8 cellular contexts compared by ENCODE assay signal in the genomic region with DNA sequence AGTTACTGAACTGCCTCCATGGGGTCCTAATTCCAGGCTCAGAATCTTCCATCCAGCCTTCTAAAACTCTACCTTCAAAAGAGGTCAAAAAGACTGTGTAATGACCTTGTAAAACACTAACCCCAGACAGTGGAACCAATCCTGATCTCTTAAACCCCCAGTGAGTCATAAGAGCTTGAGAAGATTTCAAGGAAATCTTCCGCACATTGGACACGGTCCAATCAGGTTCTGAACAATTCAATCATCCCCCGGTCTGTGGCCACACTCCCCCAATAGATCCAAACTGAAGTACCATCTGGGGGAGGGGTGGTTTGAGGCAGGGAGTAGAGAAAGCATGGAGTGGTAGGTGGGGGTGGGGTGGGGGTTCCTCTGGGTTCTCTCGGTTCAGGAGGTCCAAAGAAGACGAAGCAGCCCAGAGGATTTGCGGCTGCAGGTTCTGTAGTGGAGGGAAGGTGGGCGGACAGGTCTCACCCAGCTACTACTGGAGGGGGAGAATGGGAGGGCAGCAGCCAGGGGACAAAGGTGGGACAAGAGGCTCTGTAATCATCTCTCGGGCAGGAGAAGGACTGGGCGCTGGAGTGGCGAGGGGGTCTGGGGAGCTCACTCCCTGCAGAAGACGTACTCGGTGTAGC. TPM values are rescaled to one million over a fixed set of nuclear protein-coding genes. Genes with fewer than 3 reads are reported as not detected.
DNase-seq lines count a peak whose midpoint lies in the region; ATAC-seq, FAIRE-seq and TF ChIP-seq lines count a peak whose summit lies in the region.

No MANE protein-coding gene starts in this region.

- H3K27ac ChIP-seq in liver (ENCODE audit: low read depth in 1 of 2, low read length in 2 of 2), result peak overlapping the region; percentile 81 to 91
- H3K27ac ChIP-seq in HepG2 (ENCODE audit: extremely low read length, insufficient read depth, low read length), result no peak overlapping the region
- H3K27ac ChIP-seq in uterus, result peak overlapping the region; percentile 94 to 95

- H3K27me3 Mint-ChIP-seq in brain, result peaks cover 33% of the 10 kb centered on the region
- no peaks in the 10 kb centered on the region for H3K27me3 Mint-ChIP-seq in memory B cell

- TF ChIP-seq RAD21 in liver (IDR thresholded peaks at IDR 0.05) (no peak), HepG2 (CRISPR knock-in tag; IDR thresholded peaks at IDR 0.05) (no peak)

- H3K4me1 Mint-ChIP-seq in brain, result peaks cover 59% of the 10 kb centered on the region
- peaks cover 18% of the 10 kb centered on the region for H3K4me1 Mint-ChIP-seq in memory B cell

- H3K9ac ChIP-seq in liver (ENCODE audit: low read depth in 1 of 2, low read length in 2 of 2) (peak overlapping the region in 1 of 2 donors; percentile 20), HepG2 (ENCODE audit: insufficient read depth, low read depth, low read length) (no peak overlapping the region)

- peaks cover 9 to 23% (median 15%) of the 10 kb centered on the region in 4 donors for H3K4me1 ChIP-seq in liver (ENCODE audit: control insufficient read depth in 4 of 4, insufficient read depth in 4 of 4, low read length in 3 of 4)
- H3K4me1 ChIP-seq in HepG2 (ENCODE audit: insufficient read depth, low read length), result peaks cover 7% of the 10 kb centered on the region; the same call in 1 of the 2 replicates
- peaks cover 0 to 11% of the 10 kb centered on the region in 2 donors for H3K4me1 ChIP-seq in uterus

- 15% methylated on average over 12 of the region's 12 CpGs for WGBS in liver
- 49% methylated on average over 12 of the region's 12 CpGs for WGBS in HepG2 (ENCODE audit: low lambda C conversion rate)

- no peak overlapping the region for H2AFZ ChIP-seq in HepG2 (ENCODE audit: low read length)

- intact Hi-C loops in HepG2 (cut with micrococcal nuclease; ENCODE audit: unreplicated experiment) (no loop called here), uterus (cut with DNase I; ENCODE audit: low total_unique reads) (no loop called here)

- H3K27me3 ChIP-seq in liver (ENCODE audit: control insufficient read depth in 4 of 4, insufficient read depth in 4 of 4, low read length in 3 of 4), result peaks cover 0 to 7% (median 3%) of the 10 kb centered on the region in 4 donors
- H3K27me3 ChIP-seq in HepG2 (ENCODE audit: control insufficient read depth in 1 of 2, insufficient read depth in 2 of 2, low read length in 2 of 2), result peaks cover 2 to 16% of the 10 kb centered on the region in 2 experiments; a peak in 4 of 5 replicates
- H3K27me3 ChIP-seq in uterus, result no peaks in the 10 kb centered on the region

- H3K9me3 ChIP-seq in liver (ENCODE audit: control insufficient read depth in 4 of 4, low read length in 3 of 4) (no peaks in the 10 kb centered on the region), HepG2 (ENCODE audit: low read length) (no peaks in the 10 kb centered on the region), uterus (no peaks in the 10 kb centered on the region)

- H3K36me3 Mint-ChIP-seq in brain (peaks cover 10% of the 10 kb centered on the region), memory B cell (no peaks in the 10 kb centered on the region)

- H3K36me3 ChIP-seq in liver (ENCODE audit: control insufficient read depth in 4 of 4, insufficient read depth in 3 of 4, low read depth in 1 of 4, low read length in 3 of 4) (no peaks in the 10 kb centered on the region), HepG2 (replicated peaks in 1 of 2; ENCODE audit: control insufficient read depth in 1 of 2, insufficient read depth in 2 of 2, low read length in 2 of 2) (no peaks in the 10 kb centered on the region), uterus (no peaks in the 10 kb centered on the region)

- TF ChIP-seq EP300 in HepG2 (IDR thresholded peaks at IDR 0.05; ENCODE audit: low read depth in 2 of 2, low read length in 2 of 2) (no peak), HepG2 (CRISPR knock-in tag; IDR thresholded peaks at IDR 0.05; ENCODE audit: borderline replicate concordance) (no peak)

- CTCF ChIA-PET in HepG2 (lab: Yijun Ruan, JAX; ENCODE audit: low intra/inter-chr PET ratio, low total read pairs), result no interaction called here

- H3K4me3 Mint-ChIP-seq in brain (peak overlapping the region; percentile 92 to 97 (median 93)), memory B cell (peak overlapping the region; percentile 86)

- H3K9me3 Mint-ChIP-seq in brain, result peaks cover 0 to 7% (median 0%) of the 10 kb centered on the region in 5 experiments
- H3K9me3 Mint-ChIP-seq in memory B cell, result no peaks in the 10 kb centered on the region

- H3K79me2 ChIP-seq in HepG2 (ENCODE audit: insufficient read depth, low read length), result no peaks in the 10 kb centered on the region

- H3K27ac Mint-ChIP-seq in brain (peak overlapping the region; percentile 74 to 95 (median 93)), memory B cell (peak overlapping the region; percentile 59)

- TF ChIP-seq POLR2A in HepG2 (IDR thresholded peaks at IDR 0.05; ENCODE audit: insufficient read depth in 1 of 2, low read depth in 2 of 2, low read length in 2 of 2) (no peak), uterus (IDR thresholded peaks at IDR 0.05) (no peak)

- BruUV-seq in HepG2 (replicated peaks; lab: Mats Ljungman, UMichigan), result no TSS peak

- no peaks in the 10 kb centered on the region for H4K20me1 ChIP-seq in HepG2 (ENCODE audit: insufficient read depth, low read length)

- H3K4me2 ChIP-seq in HepG2 (ENCODE audit: low read depth, low read length), result no peak overlapping the region

- no peak for FAIRE-seq in HepG2 (lab: Jason Lieb, UNC)

- POLR2A ChIA-PET in HepG2 (lab: Yijun Ruan, JAX), result no interaction called here

- DNase-seq in HepG2 (ENCODE audit: low spot score) (no peak), memory B cell (ENCODE audit: low spot score in 2 of 2) (no peak), uterus (peak; percentile 17 to 36), NCI-H1105 treated with DMSO at 0.1 percent for 48 hours (lab: John Stamatoyannopoulos, UW) (no peak), NCI-H1105 (lab: John Stamatoyannopoulos, UW) (no peak)

- H3K4me3 ChIP-seq in liver (ENCODE audit: low read depth in 1 of 3, low read length in 3 of 3) (peak overlapping the region; percentile 50 to 64 (median 57)), HepG2 (replicated peaks in 1 of 3; ENCODE audit: insufficient read depth in 1 of 3, low read depth in 2 of 3, low read length in 3 of 3) (no peak overlapping the region), uterus (peak overlapping the region; percentile 66 to 88)

- in situ Hi-C loops in HepG2 (cut with HindIII; ENCODE audit: extremely low pct_ligation_motif_present, low pct_unique_long_range_greater_than_20kb), result no loop called here

- ATAC-seq in HepG2 (no peak), memory B cell (ENCODE audit: low read depth) (no peak), HG02678 (IDR thresholded peaks at IDR 0.05; ENCODE audit: unreplicated experiment) (no peak)

- no peak for TF ChIP-seq CTCF in liver (IDR thresholded peaks at IDR 0.05; ENCODE audit: low read depth, low read length, missing input control)
- TF ChIP-seq CTCF in HepG2 (CRISPR knock-in tag; IDR thresholded peaks at IDR 0.05), result no peak
- TF ChIP-seq CTCF in brain (conservative IDR thresholded peaks at IDR 0.05), result no peak
- no peak for TF ChIP-seq CTCF in uterus (IDR thresholded peaks at IDR 0.05)

TF ChIP-seq in liver, 16 proteins besides CTCF, POLR2A, EP300 and RAD21:
- TF ChIP-seq HNF4G (IDR thresholded peaks at IDR 0.05) (no peak), JUND (IDR thresholded peaks at IDR 0.05) (no peak)

TF ChIP-seq in HepG2, 621 proteins besides CTCF, POLR2A, EP300 and RAD21 (continues in another document):
- TF ChIP-seq ZSCAN30 (CRISPR knock-in tag; IDR thresholded peaks at IDR 0.05) (no peak), SMAD1 (CRISPR knock-in tag; IDR thresholded peaks at IDR 0.05; ENCODE audit: borderline replicate concordance, low read depth) (no peak), ZNF879 (CRISPR knock-in tag; IDR thresholded peaks at IDR 0.05) (no peak), HNRNPUL1 (IDR thresholded peaks at IDR 0.05; ENCODE audit: low read depth, low read length) (no peak), ZNF83 (CRISPR knock-in tag; IDR thresholded peaks at IDR 0.05; ENCODE audit: borderline replicate concordance) (no peak), ZNF138 (CRISPR knock-in tag; IDR thresholded peaks at IDR 0.05; ENCODE audit: low read depth) (no peak)

RNA-seq across cellular contexts. Expression of a gene that starts 1.5 kb away (rescaled TPM):
- total RNA-seq in liver, result 10 to 100 TPM in 1 of 2 donors, 1 to 10 TPM in 1; 8.7 to 14.8 TPM
- polyA plus RNA-seq in liver, result 1 to 10 TPM; 1.5 to 4.6 TPM
- total RNA-seq in HepG2 (2016; rRNA removed; fragmentation: Illumina TruSeq; extraction: Trizol), result not detected in 2 replicates
- not detected in 2 replicates for total RNA-seq in HepG2 (2016; cell fraction: cytosol; rRNA removed; fragmentation: Illumina TruSeq; extraction: Trizol; ENCODE audit: low read depth)
- total RNA-seq in HepG2 (2016; cell fraction: insoluble cytoplasmic fraction; rRNA removed; fragmentation: Illumina TruSeq; extraction: Trizol), result not detected in 2 replicates
- not detected in 2 replicates for total RNA-seq in HepG2 (2016; cell fraction: membrane; rRNA removed; fragmentation: Illumina TruSeq; extraction: Trizol)
- not detected in 2 replicates for total RNA-seq in HepG2 (2016; cell fraction: nucleus; rRNA removed; fragmentation: Illumina TruSeq; extraction: Trizol)
- polyA plus RNA-seq in HepG2 (2011; rRNA removed), result not detected in 2 replicates
- polyA plus RNA-seq in HepG2 (2011; cell fraction: cytosol; rRNA removed), result 0.01 TPM in 1 of 2 replicates, not detected in the other
- polyA plus RNA-seq in HepG2 (2011; cell fraction: nucleus; rRNA removed), result 0.02 TPM in 1 of 2 replicates, not detected in the other
- not detected in 2 replicates for polyA plus RNA-seq in HepG2 (2012)
- polyA plus RNA-seq in HepG2 (2016; cell fraction: cytosol; fragmentation: Illumina TruSeq; extraction: Trizol; ENCODE audit: low read depth), result not detected in 2 replicates
- not detected in 2 replicates for polyA plus RNA-seq in HepG2 (2016; cell fraction: insoluble cytoplasmic fraction; fragmentation: Illumina TruSeq; extraction: Trizol; ENCODE audit: low read depth)
- polyA plus RNA-seq in HepG2 (2016; cell fraction: membrane; fragmentation: Illumina TruSeq; extraction: Trizol; ENCODE audit: low read depth), result not detected in 2 replicates
- polyA plus RNA-seq in HepG2 (2016; cell fraction: nucleus; fragmentation: Illumina TruSeq; extraction: Trizol; ENCODE audit: insufficient read depth, low read depth), result not detected in 2 replicates
- polyA minus RNA-seq in HepG2 (2011; rRNA and poly(A)+ RNA removed; ENCODE audit: low replicate concordance), result not detected in 2 replicates
- polyA minus RNA-seq in HepG2 (2011; cell fraction: cytosol; rRNA and poly(A)+ RNA removed), result not detected in 2 replicates
- not detected in 2 replicates for polyA minus RNA-seq in HepG2 (2011; cell fraction: nucleus; rRNA and poly(A)+ RNA removed)
- polyA plus RNA-seq in brain (ENCODE audit: insufficient read depth, low read depth, low replicate concordance), result 5.9 TPM
- total RNA-seq in uterus, result 100 to 1,000 TPM in 3 of 4 donors, 10 to 100 TPM in 1; 91.5 to 376 (median 127) TPM

Comparison
In these comparisons a context has a peak if more than half of its experiments do, and no peak if none do; other contexts are left out.
1. H3K4me3 ChIP-seq: peak in liver (3 of 3) and uterus (2 of 2); none in HepG2 (0 of 3).
2. RNA of a gene that starts 1.5 kb away (total RNA-seq): 91.5 to 376 TPM in uterus and 8.7 to 14.8 TPM in liver; not detected in HepG2; every median in the first group is over 4 times any median in the second.
3. DNase-seq: peak in uterus (2 of 2); none in HepG2 (single experiment), memory B cell (0 of 2), NCI-H1105 treated with DMSO at 0.1 percent for 48 hours (single experiment) and NCI-H1105 (single experiment).